Comparison of ENCODE assay signal across 1 cellular context in genomic region chr6:3906191-3907019, GRCh38.
TF ChIP-seq lines count a peak whose summit lies in the region.

No MANE protein-coding gene starts in this region.

TF ChIP-seq in HepG2, 621 proteins besides CTCF, POLR2A, EP300 and RAD21 (continued from another document and continues in another):
- TF ChIP-seq ZNF784 (CRISPR knock-in tag; IDR thresholded peaks at IDR 0.05; ENCODE audit: borderline replicate concordance) = peak; percentile 74; the same call in 1 of the 2 replicates
- peak; percentile 65; the same call in 1 of the 2 replicates for TF ChIP-seq ZNF614 (CRISPR knock-in tag; IDR thresholded peaks at IDR 0.05; ENCODE audit: borderline replicate concordance)
- TF ChIP-seq RARG (CRISPR knock-in tag; IDR thresholded peaks at IDR 0.05; ENCODE audit: low read depth) = no peak
- peak; percentile 86 for TF ChIP-seq SKI (IDR thresholded peaks at IDR 0.05; ENCODE audit: partially characterized antibody)
- TF ChIP-seq FOSL2 (CRISPR knock-in tag; IDR thresholded peaks at IDR 0.05) = peak; percentile 85
- TF ChIP-seq ZNF256 (CRISPR knock-in tag; conservative IDR thresholded peaks at IDR 0.05) = peak; percentile 83; the same call in 1 of the 2 replicates
- no peak for TF ChIP-seq ZNF576 (CRISPR knock-in tag; IDR thresholded peaks at IDR 0.05)
- no peak for TF ChIP-seq POLR2AphosphoS2 (IDR thresholded peaks at IDR 0.05; ENCODE audit: low read depth, low read length)
- TF ChIP-seq PHB2 (IDR thresholded peaks at IDR 0.05; ENCODE audit: partially characterized antibody) = no peak
- peak; percentile 95 for TF ChIP-seq ZNF138 (CRISPR knock-in tag; IDR thresholded peaks at IDR 0.05; ENCODE audit: low read depth)
- TF ChIP-seq FUBP1 (CRISPR knock-in tag; IDR thresholded peaks at IDR 0.05; ENCODE audit: borderline replicate concordance) = peak; percentile 68; the same call in 1 of the 2 replicates
- TF ChIP-seq PAF1 (CRISPR knock-in tag; IDR thresholded peaks at IDR 0.05) = no peak
- TF ChIP-seq ZNF264 (CRISPR knock-in tag; IDR thresholded peaks at IDR 0.05) = peak; percentile 92; the same call in 1 of the 2 replicates
- TF ChIP-seq NCOR1 (IDR thresholded peaks at IDR 0.05; ENCODE audit: borderline replicate concordance, low read length) = peak; percentile 86; the same call in 1 of the 2 replicates
- peak; percentile 63 for TF ChIP-seq RBFOX2 (IDR thresholded peaks at IDR 0.05; ENCODE audit: low read depth, low read length)
- no peak for TF ChIP-seq REXO4 (CRISPR knock-in tag; IDR thresholded peaks at IDR 0.05; ENCODE audit: borderline replicate concordance)
- TF ChIP-seq ZNF333 (CRISPR knock-in tag; IDR thresholded peaks at IDR 0.05; ENCODE audit: borderline replicate concordance) = peak; percentile 61; the same call in 1 of the 2 replicates
- TF ChIP-seq SRF (IDR thresholded peaks at IDR 0.05; ENCODE audit: low read depth, low read length) = no peak
- TF ChIP-seq TP53 (CRISPR knock-in tag; conservative IDR thresholded peaks at IDR 0.05) = peak; percentile 48; the same call in 1 of the 2 replicates
- TF ChIP-seq ZBTB40 (IDR thresholded peaks at IDR 0.05) = no peak
- peak; percentile 87 for TF ChIP-seq ZBTB40 (CRISPR knock-in tag; IDR thresholded peaks at IDR 0.05)
- TF ChIP-seq ZNF792 (CRISPR knock-in tag; IDR thresholded peaks at IDR 0.05) = peak; percentile 82
- TF ChIP-seq ZNF710 (CRISPR knock-in tag; IDR thresholded peaks at IDR 0.05; ENCODE audit: borderline replicate concordance) = peak; percentile 96
- peak; percentile 9; the same call in 1 of the 2 replicates for TF ChIP-seq GLI4 (CRISPR knock-in tag; IDR thresholded peaks at IDR 0.05; ENCODE audit: borderline replicate concordance)
- no peak; the same call in 1 of the 2 replicates for TF ChIP-seq BRCA1 (CRISPR knock-in tag; IDR thresholded peaks at IDR 0.05)
- TF ChIP-seq ZNF382 (CRISPR knock-in tag; IDR thresholded peaks at IDR 0.05; ENCODE audit: borderline replicate concordance) = no peak
- TF ChIP-seq IRF9 (CRISPR knock-in tag; IDR thresholded peaks at IDR 0.05; ENCODE audit: borderline replicate concordance) = peak; percentile 88
- TF ChIP-seq KDM5A (IDR thresholded peaks at IDR 0.05; ENCODE audit: borderline replicate concordance, low read length) = no peak
- peak; percentile 97 for TF ChIP-seq ZNF747 (CRISPR knock-in tag; IDR thresholded peaks at IDR 0.05; ENCODE audit: borderline replicate concordance)
- TF ChIP-seq KLF16 (CRISPR knock-in tag; IDR thresholded peaks at IDR 0.05) = peak in 1 of 2 experiments; percentile 75; a peak in 1 of 4 replicates
- no peak for TF ChIP-seq DNMT1 (CRISPR knock-in tag; IDR thresholded peaks at IDR 0.05)
- TF ChIP-seq SMARCE1 (IDR thresholded peaks at IDR 0.05; ENCODE audit: borderline replicate concordance) = no peak
- peak; percentile 85 for TF ChIP-seq ATF7-NPFF (CRISPR knock-in tag; IDR thresholded peaks at IDR 0.05; ENCODE audit: low read depth)
- peak; percentile 85; the same call in 1 of the 2 replicates for TF ChIP-seq MBD4 (IDR thresholded peaks at IDR 0.05; ENCODE audit: borderline replicate concordance, low read length)
- TF ChIP-seq RFXAP (CRISPR knock-in tag; IDR thresholded peaks at IDR 0.05; ENCODE audit: borderline replicate concordance) = peak; percentile 73; the same call in 1 of the 2 replicates
- TF ChIP-seq ZNF512 (CRISPR knock-in tag; IDR thresholded peaks at IDR 0.05) = no peak
- no peak for TF ChIP-seq RNF219 (CRISPR knock-in tag; IDR thresholded peaks at IDR 0.05)
- peak; percentile 74; the same call in 1 of the 2 replicates for TF ChIP-seq ZMAT3 (CRISPR knock-in tag; conservative IDR thresholded peaks at IDR 0.05)
- no peak for TF ChIP-seq GLMP (CRISPR knock-in tag; IDR thresholded peaks at IDR 0.05; ENCODE audit: borderline replicate concordance)
